ENCODE assay signal across 8 cellular contexts in the genomic region with DNA sequence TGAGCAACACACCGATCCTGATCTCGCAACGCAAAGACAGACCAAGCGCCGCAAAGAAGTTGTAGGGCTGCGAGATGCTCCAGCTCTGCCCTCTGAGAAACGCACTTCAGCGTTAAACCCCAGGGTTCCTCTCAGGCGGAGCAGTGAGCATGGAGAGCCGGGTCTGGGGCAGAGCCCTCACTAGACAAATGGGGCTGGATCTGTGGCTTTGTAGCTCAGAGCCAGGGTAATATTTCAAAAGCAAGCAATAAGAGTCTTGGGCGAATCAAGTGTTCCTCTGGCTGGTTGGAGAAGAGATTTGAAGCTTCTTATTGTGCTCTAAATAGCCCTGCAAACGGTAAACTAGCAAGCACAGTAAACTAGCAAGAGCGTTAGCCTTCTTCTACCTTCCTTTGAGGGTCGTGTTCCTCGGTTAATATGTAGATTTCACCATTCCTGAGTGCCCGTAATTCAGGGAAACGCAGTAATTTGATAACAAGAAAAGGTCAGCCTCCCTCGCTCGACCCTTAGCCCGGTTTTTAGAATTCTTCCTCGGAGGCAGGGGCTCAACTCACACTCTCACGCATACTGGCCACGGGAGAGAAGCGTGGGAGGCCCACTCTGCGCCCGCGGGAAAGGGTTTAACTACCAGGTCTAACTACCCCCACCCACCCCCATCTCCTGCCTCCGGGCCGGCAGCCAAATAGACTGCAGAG. TPM values are rescaled to one million over a fixed set of nuclear protein-coding genes. Genes with fewer than 3 reads are reported as not detected.
DNase-seq lines count a peak whose midpoint lies in the region; ATAC-seq, FAIRE-seq and TF ChIP-seq lines count a peak whose summit lies in the region.

No MANE protein-coding gene starts in this region.

- H3K36me3 ChIP-seq in astrocyte (ENCODE audit: insufficient read depth, low read length): no peaks in the 10 kb centered on the region
- H3K36me3 ChIP-seq in right lobe of liver: no peaks in the 10 kb centered on the region
- no peaks in the 10 kb centered on the region for H3K36me3 ChIP-seq in upper lobe of left lung

- peaks cover 44% of the 10 kb centered on the region for H3K27me3 Mint-ChIP-seq in astrocyte (ENCODE audit: low read depth, unreplicated experiment)

- 38% methylated on average over 22 of the region's 29 CpGs for WGBS in right lobe of liver (ENCODE audit: insufficient coverage, low coverage, low lambda C conversion rate, missing lambda C conversion rate)
- 15 to 19% methylated on average over 25 to 29 of the region's 29 CpGs for WGBS in upper lobe of left lung, 2 donors

- no peak overlapping the region for H2AFZ ChIP-seq in astrocyte (ENCODE audit: low read depth, low read length)

- H3K4me2 ChIP-seq in astrocyte (ENCODE audit: low read length): peak overlapping the region; percentile 27

- H3K27ac ChIP-seq in astrocyte (ENCODE audit: low read depth, low read length) (no peak overlapping the region), right lobe of liver (peak overlapping the region; percentile 21 to 31 (median 31)), upper lobe of left lung (peak overlapping the region; percentile 75 to 92 (median 81))

- H3K27ac Mint-ChIP-seq in astrocyte (ENCODE audit: unreplicated experiment): no peak overlapping the region

- no peak overlapping the region for H3K4me3 ChIP-seq in astrocyte (ENCODE audit: insufficient read depth, low read depth, low read length)
- peak overlapping the region in 1 of 3 donors; percentile 11 for H3K4me3 ChIP-seq in right lobe of liver
- peak overlapping the region; percentile 2 to 40 (median 28) for H3K4me3 ChIP-seq in upper lobe of left lung

- H3K9ac ChIP-seq in astrocyte (ENCODE audit: low read length): no peak overlapping the region

- H3K27me3 ChIP-seq in astrocyte (ENCODE audit: insufficient read depth, low read length) (peaks cover 66% of the 10 kb centered on the region), right lobe of liver (peaks cover 0 to 6% of the 10 kb centered on the region in 2 donors), upper lobe of left lung (no peaks in the 10 kb centered on the region)

- peaks cover 1% of the 10 kb centered on the region for H3K4me1 Mint-ChIP-seq in astrocyte (ENCODE audit: low read depth, unreplicated experiment)

- H3K36me3 Mint-ChIP-seq in astrocyte (ENCODE audit: low read depth, unreplicated experiment): no peaks in the 10 kb centered on the region

- H3K79me2 ChIP-seq in astrocyte (ENCODE audit: insufficient read depth, low read length): no peaks in the 10 kb centered on the region

- DNase-seq in GDM1 (lab: John Stamatoyannopoulos, UW) (peak; percentile 22), astrocyte (ENCODE audit: low read depth) (no peak), right lobe of liver (peak in 2 of 3 donors; percentile 25 to 56), upper lobe of left lung (peak; percentile 24 to 29), NCI-H2029 treated with DMSO at 0.1 percent for 48 hours (lab: John Stamatoyannopoulos, UW) (no peak)
- DNase-seq in effector CD8-positive, alpha-beta T cell (lab: John Stamatoyannopoulos, UW): no peak

- no peak for FAIRE-seq in astrocyte (lab: Jason Lieb, UNC)

- TF ChIP-seq CTCF in astrocyte (IDR thresholded peaks at IDR 0.05; ENCODE audit: insufficient read depth, low read depth, low read length) (no peak), right lobe of liver (IDR thresholded peaks at IDR 0.05) (no peak), upper lobe of left lung (IDR thresholded peaks at IDR 0.05) (no peak)

- intact Hi-C loops in right lobe of liver (cut with DNase I): no loop called here

- ATAC-seq in HG03432 (IDR thresholded peaks at IDR 0.05; ENCODE audit: unreplicated experiment) (peak; percentile 54), right lobe of liver (peak; percentile 46 to 61 (median 50)), upper lobe of left lung (ENCODE audit: low FRiP score in 2 of 2) (peak; percentile 70 to 83), GM19328 (IDR thresholded peaks at IDR 0.05; ENCODE audit: unreplicated experiment) (no peak)

- no peak for TF ChIP-seq POLR2A in right lobe of liver (IDR thresholded peaks at IDR 0.05)
- TF ChIP-seq POLR2A in upper lobe of left lung (IDR thresholded peaks at IDR 0.05): no peak

- H3K9me3 Mint-ChIP-seq in astrocyte (ENCODE audit: unreplicated experiment): no peaks in the 10 kb centered on the region

- peaks cover 6% of the 10 kb centered on the region for H4K20me1 ChIP-seq in astrocyte (ENCODE audit: insufficient read depth, low read length)

- TF ChIP-seq EP300 in upper lobe of left lung (IDR thresholded peaks at IDR 0.05): no peak

- no peaks in the 10 kb centered on the region for H3K9me3 ChIP-seq in astrocyte (ENCODE audit: insufficient read depth, low read depth, low read length)
- H3K9me3 ChIP-seq in right lobe of liver: no peaks in the 10 kb centered on the region
- no peaks in the 10 kb centered on the region for H3K9me3 ChIP-seq in upper lobe of left lung

- H3K4me1 ChIP-seq in astrocyte (ENCODE audit: insufficient read depth, low read length) (no peaks in the 10 kb centered on the region), right lobe of liver (no peaks in the 10 kb centered on the region), upper lobe of left lung (peaks cover 0 to 23% (median 13%) of the 10 kb centered on the region in 4 donors)

- peak overlapping the region; percentile 81 for H3K4me3 Mint-ChIP-seq in astrocyte (ENCODE audit: unreplicated experiment)

RNA-seq across cellular contexts. Expression of gene SKAP2, which starts 6.7 kb away (rescaled TPM):
- 10.1 and 17.3 TPM in 2 replicates for total RNA-seq in astrocyte
- total RNA-seq in right lobe of liver: 10 to 100 TPM in 2 of 6 experiments, 1 to 10 TPM in 4; 4.7 to 19.6 (median 9.0) TPM
- 10 to 100 TPM; 21.7 to 57.2 (median 32.6) TPM for total RNA-seq in upper lobe of left lung

Comparison
In these comparisons a context has a peak if more than half of its experiments do, and no peak if none do; other contexts are left out.
1. DNase-seq: peak in GDM1 (single experiment), right lobe of liver (2 of 3) and upper lobe of left lung (2 of 2); none in astrocyte (single experiment), effector CD8-positive, alpha-beta T cell (single experiment) and NCI-H2029 treated with DMSO at 0.1 percent for 48 hours (single experiment).